24 cellular contexts compared by ENCODE assay signal in genomic region chr11:36403661-36404060, GRCh38.
DNase-seq lines count a peak whose midpoint lies in the region; ATAC-seq, FAIRE-seq and TF ChIP-seq lines count a peak whose summit lies in the region.
"Had no signal": no experiment of that assay in that cellular context is flagged by ENCODE, and none has a peak within 500 bp of the region (broad histone marks: within the 10 kb centered on the region; RNA-seq: fewer than 3 reads in every experiment).

No MANE protein-coding gene starts in this region.

- ATAC-seq in GM21576 (IDR thresholded peaks at IDR 0.05; ENCODE audit: unreplicated experiment): no peak
- ATAC-seq in HG02623 (IDR thresholded peaks at IDR 0.05; ENCODE audit: unreplicated experiment): no peak
- ATAC-seq: GM23338 had no signal

- FAIRE-seq in astrocyte (lab: Jason Lieb, UNC): no peak
- no peak for FAIRE-seq in small intestine (lab: Jason Lieb, UNC)
- FAIRE-seq: G401.6, GM12891, HTR-8/SVneo had no signal

- H3K9ac ChIP-seq in astrocyte (ENCODE audit: low read length): no peak overlapping the region

- no peak overlapping the region for H3K4me2 ChIP-seq in astrocyte (ENCODE audit: low read length)
- H3K4me2 ChIP-seq: GM23338 had no signal

- H3K27ac Mint-ChIP-seq in T-helper 1 cell treated with Interleukin-12 subunit alpha and Interleukin-12 subunit beta and Interleukin-4 antibody, amounts not matched to agents 30 μg/mL and 1 μg/mL, for 36 hours: peak overlapping the region; percentile 26
- no peak overlapping the region for H3K27ac Mint-ChIP-seq in astrocyte (ENCODE audit: unreplicated experiment)
- H3K27ac Mint-ChIP-seq: GM23338 had no signal

- H3K4me1 Mint-ChIP-seq in T-helper 1 cell treated with Interleukin-12 subunit alpha and Interleukin-12 subunit beta and Interleukin-4 antibody, amounts not matched to agents 30 μg/mL and 1 μg/mL, for 36 hours (ENCODE audit: low read depth): peaks cover 81% of the 10 kb centered on the region
- peaks cover 16% of the 10 kb centered on the region for H3K4me1 Mint-ChIP-seq in astrocyte (ENCODE audit: low read depth, unreplicated experiment)

- H3K9me3 Mint-ChIP-seq in T-helper 1 cell treated with Interleukin-12 subunit alpha and Interleukin-12 subunit beta and Interleukin-4 antibody, amounts not matched to agents 30 μg/mL and 1 μg/mL, for 36 hours: no peaks in the 10 kb centered on the region
- H3K9me3 Mint-ChIP-seq in astrocyte (ENCODE audit: unreplicated experiment): no peaks in the 10 kb centered on the region
- H3K9me3 Mint-ChIP-seq: GM23338 had no signal

- H3K9me3 ChIP-seq in astrocyte (ENCODE audit: insufficient read depth, low read depth, low read length) (no peaks in the 10 kb centered on the region), small intestine (ENCODE audit: control insufficient read depth, low read depth) (no peaks in the 10 kb centered on the region)
- H3K9me3 ChIP-seq: Caco-2, SJSA1 had no signal

- H4K20me1 ChIP-seq in astrocyte (ENCODE audit: insufficient read depth, low read length): no peaks in the 10 kb centered on the region

- in situ Hi-C loops in ACHN (cut with HindIII; ENCODE audit: low pct_ligation_motif_present, low pct_unique_long_range_greater_than_20kb, low sequenced_read_pairs): no loop called here

- no peaks in the 10 kb centered on the region for H3K79me2 ChIP-seq in astrocyte (ENCODE audit: insufficient read depth, low read length)

- H3K27ac ChIP-seq in astrocyte (ENCODE audit: low read depth, low read length) (no peak overlapping the region), small intestine (ENCODE audit: low read depth in 1 of 2, low read length in 1 of 2) (no peak overlapping the region)

- 21 to 63% (median 38%) methylated on average over 1 of the region's 1 CpG for WGBS in small intestine, 3 donors

- peaks cover 33% of the 10 kb centered on the region for H3K36me3 ChIP-seq in astrocyte (ENCODE audit: insufficient read depth, low read length)
- peaks cover 2 to 9% of the 10 kb centered on the region in 2 donors for H3K36me3 ChIP-seq in small intestine (ENCODE audit: control insufficient read depth in 2 of 2, insufficient read depth in 2 of 2, low read length in 2 of 2)

- H3K4me3 ChIP-seq in astrocyte (ENCODE audit: insufficient read depth, low read depth, low read length) (no peak overlapping the region), small intestine (ENCODE audit: low read depth in 1 of 2, low read length in 2 of 2) (no peak overlapping the region)
- H3K4me3 ChIP-seq: GM23338, SJSA1 had no signal

- H3K27me3 ChIP-seq in astrocyte (ENCODE audit: insufficient read depth, low read length) (no peaks in the 10 kb centered on the region), small intestine (ENCODE audit: control insufficient read depth in 2 of 2, insufficient read depth in 2 of 2, low read length in 2 of 2) (no peaks in the 10 kb centered on the region)
- H3K27me3 ChIP-seq: SJSA1 had no signal

- no peaks in the 10 kb centered on the region for H3K27me3 Mint-ChIP-seq in T-helper 1 cell treated with Interleukin-12 subunit alpha and Interleukin-12 subunit beta and Interleukin-4 antibody, amounts not matched to agents 30 μg/mL and 1 μg/mL, for 36 hours (ENCODE audit: low read depth)
- no peaks in the 10 kb centered on the region for H3K27me3 Mint-ChIP-seq in astrocyte (ENCODE audit: low read depth, unreplicated experiment)

- TF ChIP-seq CTCF in astrocyte (IDR thresholded peaks at IDR 0.05; ENCODE audit: insufficient read depth, low read depth, low read length): no peak

- H3K36me3 Mint-ChIP-seq in T-helper 1 cell treated with Interleukin-12 subunit alpha and Interleukin-12 subunit beta and Interleukin-4 antibody, amounts not matched to agents 30 μg/mL and 1 μg/mL, for 36 hours (ENCODE audit: low read depth): peaks cover 78% of the 10 kb centered on the region
- H3K36me3 Mint-ChIP-seq in astrocyte (ENCODE audit: low read depth, unreplicated experiment): peaks cover 61% of the 10 kb centered on the region

- H3K4me3 Mint-ChIP-seq in T-helper 1 cell treated with Interleukin-12 subunit alpha and Interleukin-12 subunit beta and Interleukin-4 antibody, amounts not matched to agents 30 μg/mL and 1 μg/mL, for 36 hours: peak overlapping the region; percentile 47
- H3K4me3 Mint-ChIP-seq in astrocyte (ENCODE audit: unreplicated experiment): no peak overlapping the region
- H3K4me3 Mint-ChIP-seq: GM23338 had no signal

- H3K4me1 ChIP-seq in astrocyte (ENCODE audit: insufficient read depth, low read length) (peaks cover 9% of the 10 kb centered on the region), small intestine (ENCODE audit: control insufficient read depth in 2 of 2, insufficient read depth in 1 of 2, low read depth in 1 of 2, low read length in 1 of 2) (peaks cover 0 to 3% of the 10 kb centered on the region in 2 donors)

- no peak overlapping the region for H2AFZ ChIP-seq in astrocyte (ENCODE audit: low read depth, low read length)
- H2AFZ ChIP-seq: GM23338 had no signal

- DNase-seq in T-helper 1 cell: no peak
- DNase-seq in astrocyte (ENCODE audit: low read depth): peak; percentile 46
- DNase-seq in kidney tubule cell (ENCODE audit: low spot score): peak; percentile 41
- peak; percentile 75 for DNase-seq in small intestine
- DNase-seq in ACHN: no peak
- DNase-seq: 8988T; C1 segment of cervical spinal cord; DMS79; KBM-7; NCI-H1048; NCI-H146; NCI-H2081 treated with DMSO at 0.1 percent for 48 hours; NCI-H2227 treated with DMSO at 0.1 percent for 48 hours; NCI-H526; NK-92 treated with Interleukin-12 subunit alpha and Interleukin-12 subunit beta, amount 100 ng/mL, for 24 hours had no signal

Comparison
In these comparisons a context has a peak if more than half of its experiments do, and no peak if none do; other contexts are left out.
1. DNase-seq: peak in astrocyte (single experiment), kidney tubule cell (single experiment) and small intestine (single experiment); none in T-helper 1 cell (0 of 5) and ACHN (single experiment).